ENCODE assay signal across 8 cellular contexts in genomic region chr5:58460727-58461286, GRCh38. TPM values are rescaled to one million over a fixed set of nuclear protein-coding genes. Genes with fewer than 3 reads are reported as not detected.
A peak's percentile ranks its signal among the peaks of the same experiment; 100 is the strongest.
DNase-seq lines count a peak whose midpoint lies in the region; ATAC-seq and TF ChIP-seq lines count a peak whose summit lies in the region.

No MANE protein-coding gene starts in this region.

- WGBS in mesodermal cell (ENCODE audit: insufficient coverage in 2 of 2), 2 experiments: 5 to 6% methylated on average over 27 of the region's 30 CpGs

- DNase-seq in CMK (ENCODE audit: low read depth) (peak; percentile 27), HK-2 (ENCODE audit: unreplicated experiment) (peak; percentile 87), NT2/D1 (ENCODE audit: low read depth, low spot score) (peak; percentile 70), endothelial cell (ENCODE audit: low spot score) (peak; percentile 97)
- DNase-seq in activated CD8-positive, alpha-beta memory T cell treated with anti-CD3 and anti-CD28 coated beads, Interleukin-2, amount 50 U/mL, for 4 hours: peak; percentile 91
- peak; percentile 71 to 73 for DNase-seq in stimulated activated CD8-positive, alpha-beta memory T cell treated with anti-CD3 and anti-CD28 coated beads, Interleukin-15, amount 100 ng/mL, for 4 hours (ENCODE audit: low read depth in 2 of 2)

- H3K27ac Mint-ChIP-seq in endothelial cell (ENCODE audit: unreplicated experiment): peak overlapping the region; percentile 86

- H3K36me3 Mint-ChIP-seq in endothelial cell (ENCODE audit: low read depth, unreplicated experiment): peaks cover 35% of the 10 kb centered on the region

- peak overlapping the region; percentile 74 for H3K4me3 ChIP-seq in NT2/D1 (ENCODE audit: insufficient read length, low read depth)
- peak overlapping the region; percentile 85 for H3K4me3 ChIP-seq in mesodermal cell (ENCODE audit: extremely low read depth, insufficient read depth, low read length, poor library complexity, severe bottlenecking)

- ATAC-seq in GM19463 (IDR thresholded peaks at IDR 0.05; ENCODE audit: unreplicated experiment): peak; percentile 73

- H3K9ac ChIP-seq in NT2/D1 (ENCODE audit: insufficient read length, low read depth): peak overlapping the region; percentile 85

- H3K4me1 Mint-ChIP-seq in endothelial cell (ENCODE audit: unreplicated experiment): peaks cover 40% of the 10 kb centered on the region

- H3K9me3 Mint-ChIP-seq in endothelial cell (ENCODE audit: unreplicated experiment): no peaks in the 10 kb centered on the region

- H3K4me1 ChIP-seq in NT2/D1 (ENCODE audit: insufficient read depth, insufficient read length) (no peaks in the 10 kb centered on the region), mesodermal cell (ENCODE audit: control insufficient read depth, insufficient read depth, low read length, poor library complexity, severe bottlenecking) (peaks cover 18% of the 10 kb centered on the region)

- peak; percentile 83 for TF ChIP-seq CTCF in endothelial cell (IDR thresholded peaks at IDR 0.05; ENCODE audit: unreplicated experiment)

- H3K27me3 Mint-ChIP-seq in endothelial cell (ENCODE audit: unreplicated experiment): no peaks in the 10 kb centered on the region

- H3K27ac ChIP-seq in mesodermal cell (ENCODE audit: low read depth, low read length, severe bottlenecking): peak overlapping the region; percentile 90

- no peaks in the 10 kb centered on the region for H3K9me3 ChIP-seq in NT2/D1 (ENCODE audit: insufficient read depth, low read length)
- H3K9me3 ChIP-seq in mesodermal cell (ENCODE audit: control insufficient read depth, low read length): no peaks in the 10 kb centered on the region

- H3K27me3 ChIP-seq in NT2/D1 (ENCODE audit: insufficient read depth, insufficient read length): no peaks in the 10 kb centered on the region

- H3K36me3 ChIP-seq in NT2/D1 (ENCODE audit: insufficient read depth, insufficient read length, low read length) (peaks cover 30% of the 10 kb centered on the region), mesodermal cell (ENCODE audit: control insufficient read depth, insufficient read depth, low read length) (peaks cover 33% of the 10 kb centered on the region)

- peak overlapping the region; percentile 86 for H3K4me3 Mint-ChIP-seq in endothelial cell (ENCODE audit: unreplicated experiment)

RNA-seq across cellular contexts. Expression of gene PLK2, which starts 0.9 kb away (rescaled TPM):
- 572 TPM for total RNA-seq in endothelial cell (ENCODE audit: unreplicated experiment)
- polyA plus RNA-seq in mesodermal cell (2013, experiment 1 of 2): 241 TPM
- polyA plus RNA-seq in mesodermal cell (2013, experiment 2 of 2): 222 TPM

RNA-seq across cellular contexts. Expression of gene GAPT, which starts 30.4 kb away (rescaled TPM):
- total RNA-seq in endothelial cell (ENCODE audit: unreplicated experiment): 1.4 TPM
- 0.63 TPM for polyA plus RNA-seq in mesodermal cell (2013, experiment 1 of 2)
- 0.20 TPM for polyA plus RNA-seq in mesodermal cell (2013, experiment 2 of 2)

Comparison
In these comparisons a context has a peak if more than half of its experiments do, and no peak if none do; other contexts are left out.
1. Peak in every context shown above with its lines: DNase-seq, ATAC-seq, H3K4me3 ChIP-seq and H3K27ac ChIP-seq.
2. DNase-seq: peak in every context shown above with its lines; median percentile 97 in endothelial cell; 91 in activated CD8-positive, alpha-beta memory T cell treated with anti-CD3 and anti-CD28 coated beads, Interleukin-2, amount 50 U/mL, for 4 hours; 87 in HK-2; 72 in stimulated activated CD8-positive, alpha-beta memory T cell treated with anti-CD3 and anti-CD28 coated beads, Interleukin-15, amount 100 ng/mL, for 4 hours; 70 in NT2/D1; 27 in CMK.